Comparison of ENCODE assay signal across 1 cellular context in the genomic region with DNA sequence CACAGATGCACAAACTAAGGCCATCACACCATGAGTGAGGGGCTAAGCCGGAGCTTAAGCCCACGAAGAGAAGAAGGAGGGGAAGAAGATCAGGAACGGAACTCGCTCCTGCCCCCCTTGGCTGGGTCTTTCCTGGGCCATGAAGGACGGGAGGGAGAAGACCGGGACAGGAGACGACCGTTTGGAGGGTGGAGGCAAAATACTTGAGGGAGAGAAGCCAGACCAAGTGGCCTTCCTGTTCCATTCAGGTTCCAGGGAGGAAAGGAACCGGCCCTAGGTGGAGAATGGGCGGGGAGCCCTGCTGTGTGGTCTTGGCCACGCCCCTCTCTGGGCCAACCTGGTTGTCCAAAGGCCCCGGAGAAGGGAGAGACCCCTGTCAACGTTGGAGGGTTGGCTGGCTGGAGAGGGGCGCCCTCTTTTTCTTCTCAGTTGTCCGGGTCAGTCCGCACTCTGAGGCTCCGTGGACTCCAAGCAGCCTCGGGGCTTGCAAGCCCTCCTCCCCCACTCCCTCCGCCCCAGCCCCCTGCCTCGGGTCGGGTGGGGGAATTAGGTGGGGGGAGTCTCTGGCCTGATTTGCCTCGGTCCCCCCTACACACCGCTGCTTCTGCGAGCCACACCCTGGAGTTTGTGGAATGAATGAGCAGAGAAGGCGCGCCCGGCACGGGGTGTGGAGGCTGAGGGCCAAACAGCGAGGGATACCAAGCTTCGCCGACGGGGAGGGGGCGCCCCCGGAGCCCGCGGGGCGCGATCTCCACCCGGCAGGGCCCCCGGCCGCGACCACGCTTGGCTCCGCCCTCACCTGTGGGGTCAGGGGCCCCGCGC.
TF ChIP-seq lines count a peak whose summit lies in the region.

No MANE protein-coding gene starts in this region.

TF ChIP-seq in GM23338, 12 proteins besides CTCF, POLR2A, EP300 and RAD21 (continued from another document):
- TF ChIP-seq, protein P1, sequence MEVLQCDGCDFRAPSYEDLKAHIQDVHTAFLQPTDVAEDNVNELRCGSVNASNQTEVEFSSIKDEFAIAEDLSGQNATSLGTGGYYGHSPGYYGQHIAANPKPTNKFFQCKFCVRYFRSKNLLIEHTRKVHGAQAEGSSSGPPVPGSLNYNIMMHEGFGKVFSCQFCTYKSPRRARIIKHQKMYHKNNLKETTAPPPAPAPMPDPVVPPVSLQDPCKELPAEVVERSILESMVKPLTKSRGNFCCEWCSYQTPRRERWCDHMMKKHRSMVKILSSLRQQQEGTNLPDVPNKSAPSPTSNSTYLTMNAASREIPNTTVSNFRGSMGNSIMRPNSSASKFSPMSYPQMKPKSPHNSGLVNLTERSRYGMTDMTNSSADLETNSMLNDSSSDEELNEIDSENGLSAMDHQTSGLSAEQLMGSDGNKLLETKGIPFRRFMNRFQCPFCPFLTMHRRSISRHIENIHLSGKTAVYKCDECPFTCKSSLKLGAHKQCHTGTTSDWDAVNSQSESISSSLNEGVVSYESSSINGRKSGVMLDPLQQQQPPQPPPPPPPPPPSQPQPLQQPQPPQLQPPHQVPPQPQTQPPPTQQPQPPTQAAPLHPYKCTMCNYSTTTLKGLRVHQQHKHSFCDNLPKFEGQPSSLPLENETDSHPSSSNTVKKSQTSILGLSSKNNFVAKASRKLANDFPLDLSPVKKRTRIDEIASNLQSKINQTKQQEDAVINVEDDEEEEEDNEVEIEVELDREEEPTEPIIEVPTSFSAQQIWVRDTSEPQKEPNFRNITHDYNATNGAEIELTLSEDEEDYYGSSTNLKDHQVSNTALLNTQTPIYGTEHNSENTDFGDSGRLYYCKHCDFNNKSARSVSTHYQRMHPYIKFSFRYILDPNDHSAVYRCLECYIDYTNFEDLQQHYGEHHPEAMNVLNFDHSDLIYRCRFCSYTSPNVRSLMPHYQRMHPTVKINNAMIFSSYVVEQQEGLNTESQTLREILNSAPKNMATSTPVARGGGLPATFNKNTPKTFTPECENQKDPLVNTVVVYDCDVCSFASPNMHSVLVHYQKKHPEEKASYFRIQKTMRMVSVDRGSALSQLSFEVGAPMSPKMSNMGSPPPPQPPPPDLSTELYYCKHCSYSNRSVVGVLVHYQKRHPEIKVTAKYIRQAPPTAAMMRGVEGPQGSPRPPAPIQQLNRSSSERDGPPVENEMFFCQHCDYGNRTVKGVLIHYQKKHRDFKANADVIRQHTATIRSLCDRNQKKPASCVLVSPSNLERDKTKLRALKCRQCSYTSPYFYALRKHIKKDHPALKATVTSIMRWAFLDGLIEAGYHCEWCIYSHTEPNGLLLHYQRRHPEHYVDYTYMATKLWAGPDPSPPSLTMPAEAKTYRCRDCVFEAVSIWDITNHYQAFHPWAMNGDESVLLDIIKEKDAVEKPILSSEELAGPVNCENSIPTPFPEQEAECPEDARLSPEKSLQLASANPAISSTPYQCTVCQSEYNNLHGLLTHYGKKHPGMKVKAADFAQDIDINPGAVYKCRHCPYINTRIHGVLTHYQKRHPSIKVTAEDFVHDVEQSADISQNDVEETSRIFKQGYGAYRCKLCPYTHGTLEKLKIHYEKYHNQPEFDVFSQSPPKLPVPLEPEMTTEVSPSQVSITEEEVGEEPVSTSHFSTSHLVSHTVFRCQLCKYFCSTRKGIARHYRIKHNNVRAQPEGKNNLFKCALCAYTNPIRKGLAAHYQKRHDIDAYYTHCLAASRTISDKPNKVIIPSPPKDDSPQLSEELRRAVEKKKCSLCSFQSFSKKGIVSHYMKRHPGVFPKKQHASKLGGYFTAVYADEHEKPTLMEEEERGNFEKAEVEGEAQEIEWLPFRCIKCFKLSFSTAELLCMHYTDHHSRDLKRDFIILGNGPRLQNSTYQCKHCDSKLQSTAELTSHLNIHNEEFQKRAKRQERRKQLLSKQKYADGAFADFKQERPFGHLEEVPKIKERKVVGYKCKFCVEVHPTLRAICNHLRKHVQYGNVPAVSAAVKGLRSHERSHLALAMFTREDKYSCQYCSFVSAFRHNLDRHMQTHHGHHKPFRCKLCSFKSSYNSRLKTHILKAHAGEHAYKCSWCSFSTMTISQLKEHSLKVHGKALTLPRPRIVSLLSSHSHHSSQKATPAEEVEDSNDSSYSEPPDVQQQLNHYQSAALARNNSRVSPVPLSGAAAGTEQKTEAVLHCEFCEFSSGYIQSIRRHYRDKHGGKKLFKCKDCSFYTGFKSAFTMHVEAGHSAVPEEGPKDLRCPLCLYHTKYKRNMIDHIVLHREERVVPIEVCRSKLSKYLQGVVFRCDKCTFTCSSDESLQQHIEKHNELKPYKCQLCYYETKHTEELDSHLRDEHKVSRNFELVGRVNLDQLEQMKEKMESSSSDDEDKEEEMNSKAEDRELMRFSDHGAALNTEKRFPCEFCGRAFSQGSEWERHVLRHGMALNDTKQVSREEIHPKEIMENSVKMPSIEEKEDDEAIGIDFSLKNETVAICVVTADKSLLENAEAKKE (CRISPR knock-in tag; IDR thresholded peaks at IDR 0.05), result peak; percentile 66
- peak; percentile 72 for TF ChIP-seq POLR2AphosphoS5 (IDR thresholded peaks at IDR 0.05; ENCODE audit: low read depth)
